8 cellular contexts compared by ENCODE assay signal in the genomic region with DNA sequence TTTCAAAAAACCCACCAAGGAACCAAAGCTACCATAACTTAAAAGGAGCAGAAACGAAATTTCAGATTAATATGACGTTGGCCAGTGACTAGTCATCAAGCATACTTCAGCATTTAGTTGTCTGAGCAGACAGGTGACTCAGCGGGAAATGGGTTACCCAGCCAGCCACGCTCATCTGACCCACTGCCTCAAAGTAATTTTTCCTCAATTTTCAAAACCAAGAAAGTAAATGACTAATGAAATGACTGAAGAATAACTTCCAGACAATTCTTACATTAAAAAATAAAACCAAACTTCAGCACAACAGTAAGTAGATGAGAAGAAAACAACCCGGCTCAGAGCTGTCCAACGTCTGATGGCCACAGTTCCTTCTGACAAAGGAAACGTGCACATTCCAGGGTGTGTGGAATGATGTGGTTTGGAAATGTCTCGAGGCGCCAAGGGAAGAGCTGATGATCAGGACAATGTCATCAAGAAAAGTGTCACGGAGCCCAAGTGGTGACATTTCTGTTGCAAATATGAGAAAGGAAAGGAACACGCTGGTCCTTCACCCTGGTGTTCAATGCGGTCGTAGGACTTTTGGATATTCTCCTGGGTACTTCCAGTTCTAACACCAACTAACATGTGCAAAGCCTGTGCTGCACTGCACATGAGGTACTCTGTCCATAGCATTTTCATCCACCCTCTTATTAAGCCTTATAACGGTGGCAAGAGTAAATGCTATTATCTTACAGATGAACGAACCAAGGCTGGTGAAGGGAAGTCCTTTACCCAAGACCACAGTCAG.
DNase-seq lines count a peak whose midpoint lies in the region; ATAC-seq lines count a peak whose summit lies in the region.

No MANE protein-coding gene starts in this region.

- ATAC-seq in HG03354 (IDR thresholded peaks at IDR 0.05; ENCODE audit: poor library complexity, severe bottlenecking, unreplicated experiment) (no peak), HG03139 (IDR thresholded peaks at IDR 0.05; ENCODE audit: unreplicated experiment) (no peak)

- DNase-seq in GM03348 (ENCODE audit: low spot score), result peak; percentile 84
- DNase-seq in SW480 (ENCODE audit: low spot score), result peak; percentile 12
- DNase-seq in effector CD4-positive, alpha-beta T cell, result peak; percentile 20
- DNase-seq in skeletal muscle cell (ENCODE audit: low read depth), result peak; percentile 90
- DNase-seq in hippocampal formation (lab: John Stamatoyannopoulos, UW), result no peak
- DNase-seq in GOT3 (lab: John Stamatoyannopoulos, UW), result no peak

- H3K4me3 ChIP-seq in skeletal muscle cell (ENCODE audit: low read depth, low read length), result peak overlapping the region; percentile 27

Comparison
In these comparisons a context has a peak if more than half of its experiments do, and no peak if none do; other contexts are left out.
1. DNase-seq: peak in GM03348 (single experiment), SW480 (single experiment), effector CD4-positive, alpha-beta T cell (single experiment) and skeletal muscle cell (single experiment); none in hippocampal formation (0 of 2) and GOT3 (single experiment).